8 cellular contexts compared by ENCODE assay signal in the genomic region with DNA sequence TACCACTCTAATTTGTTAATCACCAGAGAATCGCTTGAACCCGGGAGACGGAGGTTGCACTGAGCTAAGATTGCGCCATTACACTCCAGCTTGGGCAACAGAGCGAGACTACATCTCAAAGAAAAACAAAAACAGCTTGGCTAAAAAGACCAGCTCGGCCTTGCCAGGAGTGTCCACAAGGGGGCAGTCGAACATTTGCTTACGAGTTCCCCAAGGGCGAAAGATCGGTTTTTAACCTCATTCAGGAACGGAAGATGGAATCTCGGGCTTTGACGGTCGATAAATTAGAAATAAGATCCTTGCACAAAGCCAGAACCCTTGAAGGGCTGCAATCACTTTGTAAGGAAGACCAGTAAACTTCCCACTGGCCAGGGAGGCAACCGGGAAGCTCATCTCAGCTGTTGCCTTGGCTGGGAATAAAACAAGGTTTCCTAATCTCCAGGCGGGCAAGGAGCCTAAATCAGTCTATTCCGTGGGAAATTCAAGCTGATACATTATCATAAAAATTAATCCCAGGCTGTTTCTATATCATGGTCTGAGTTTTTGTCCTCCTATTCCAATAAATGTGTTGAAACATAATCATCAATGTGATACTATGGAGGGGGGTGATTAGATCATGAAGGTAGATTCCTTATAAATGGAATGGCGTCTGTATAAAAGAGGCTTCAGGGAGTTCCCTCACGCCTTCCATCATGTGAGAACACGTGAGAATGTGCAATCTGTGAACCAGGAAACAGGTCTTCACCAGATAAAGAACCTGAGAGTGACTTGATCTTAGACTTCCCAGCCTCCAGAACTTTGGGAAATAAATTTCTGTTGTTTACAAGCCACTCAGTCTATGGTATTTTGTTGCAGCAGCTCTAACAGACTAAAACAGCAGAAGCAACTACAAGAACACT. TPM values are rescaled to one million over a fixed set of nuclear protein-coding genes. Genes with fewer than 3 reads are reported as not detected.
A peak's percentile ranks its signal among the peaks of the same experiment; 100 is the strongest.
DNase-seq lines count a peak whose midpoint lies in the region; ATAC-seq and TF ChIP-seq lines count a peak whose summit lies in the region.

No MANE protein-coding gene starts in this region.

- no peaks in the 10 kb centered on the region for H3K27me3 Mint-ChIP-seq in activated T-helper 17 cell treated with anti-CD3 and anti-CD28 coated beads, Interleukin-2, amount 50 U/mL, for 72 hours
- H3K27me3 Mint-ChIP-seq in neural crest cell (ENCODE audit: low read depth) = peaks cover 14% of the 10 kb centered on the region

- peak overlapping the region; percentile 47 for H3K4me3 Mint-ChIP-seq in activated T-helper 17 cell treated with anti-CD3 and anti-CD28 coated beads, Interleukin-2, amount 50 U/mL, for 72 hours
- H3K4me3 Mint-ChIP-seq in neural crest cell = peak overlapping the region; percentile 1

- no peaks in the 10 kb centered on the region for H3K9me3 Mint-ChIP-seq in activated T-helper 17 cell treated with anti-CD3 and anti-CD28 coated beads, Interleukin-2, amount 50 U/mL, for 72 hours
- H3K9me3 Mint-ChIP-seq in neural crest cell = no peaks in the 10 kb centered on the region

- no peaks in the 10 kb centered on the region for H3K36me3 Mint-ChIP-seq in activated T-helper 17 cell treated with anti-CD3 and anti-CD28 coated beads, Interleukin-2, amount 50 U/mL, for 72 hours (ENCODE audit: low read depth)
- H3K36me3 Mint-ChIP-seq in neural crest cell (ENCODE audit: low read depth) = no peaks in the 10 kb centered on the region

- TF ChIP-seq CTCF in LNCaP clone FGC (IDR thresholded peaks at IDR 0.05; ENCODE audit: control insufficient read depth, extremely low read depth, insufficient read depth) (peak; percentile 93), fibroblast of the aortic adventitia (IDR thresholded peaks at IDR 0.05; ENCODE audit: insufficient read depth, low read length) (peak; percentile 97), neural crest cell (conservative IDR thresholded peaks at IDR 0.05) (peak; percentile 94)

- H3K4me3 ChIP-seq in LNCaP clone FGC (ENCODE audit: low read depth, low read length) (peak overlapping the region; percentile 21; the same call in 1 of the 2 replicates), fibroblast of the aortic adventitia (ENCODE audit: low read depth, low read length) (peak overlapping the region; percentile 36)

- H3K27ac Mint-ChIP-seq in activated T-helper 17 cell treated with anti-CD3 and anti-CD28 coated beads, Interleukin-2, amount 50 U/mL, for 72 hours = peak overlapping the region; percentile 9
- no peak overlapping the region for H3K27ac Mint-ChIP-seq in neural crest cell (ENCODE audit: unreplicated experiment)

- peak; percentile 78 for ATAC-seq in activated T-helper 17 cell treated with anti-CD3 and anti-CD28 coated beads, Interleukin-2, amount 50 U/mL, for 72 hours (replicated peaks)
- peak; percentile 75 for ATAC-seq in stimulated activated naive CD8-positive, alpha-beta T cell treated with anti-CD3 and anti-CD28 coated beads, Interleukin-15, Interleukin-2, amounts not matched to agents 100 U/mL and 50 U/mL, for 24 hours
- ATAC-seq in HG03159 (IDR thresholded peaks at IDR 0.05; ENCODE audit: unreplicated experiment) = no peak

- H3K4me1 Mint-ChIP-seq in activated T-helper 17 cell treated with anti-CD3 and anti-CD28 coated beads, Interleukin-2, amount 50 U/mL, for 72 hours = peaks cover 6% of the 10 kb centered on the region
- H3K4me1 Mint-ChIP-seq in neural crest cell = peaks cover 6% of the 10 kb centered on the region

- DNase-seq in DMS114 treated with DMSO at 0.1 percent for 48 hours (lab: John Stamatoyannopoulos, UW; ENCODE audit: unreplicated experiment) (peak; percentile 79), LNCaP clone FGC (ENCODE audit: low read depth) (peak; percentile 34), RKO (ENCODE audit: low spot score) (peak; percentile 81), fibroblast of the aortic adventitia (ENCODE audit: low read depth) (peak; percentile 90), neural crest cell (ENCODE audit: low read depth, low spot score) (peak; percentile 97)
- DNase-seq in stimulated activated naive CD8-positive, alpha-beta T cell treated with anti-CD3 and anti-CD28 coated beads, Interleukin-15, Interleukin-2, amounts not matched to agents 100 U/mL and 50 U/mL, for 24 hours = peak; percentile 88

RNA-seq across cellular contexts. Expression of a gene that starts 14.9 kb away (rescaled TPM):
- total RNA-seq in activated T-helper 17 cell treated with anti-CD3 and anti-CD28 coated beads, Interleukin-2, amount 50 U/mL, for 72 hours = 1 to 10 TPM; 7.6 to 9.1 TPM
- total RNA-seq in fibroblast of the aortic adventitia (ENCODE audit: low replicate concordance) = 0.36 TPM in 1 of 2 replicates, not detected in the other
- total RNA-seq in neural crest cell = 38.7 and 39.5 TPM in 2 replicates

RNA-seq across cellular contexts. Expression of a gene that starts 34.4 kb away (rescaled TPM):
- under 1 TPM; 0.21 to 0.28 TPM for total RNA-seq in activated T-helper 17 cell treated with anti-CD3 and anti-CD28 coated beads, Interleukin-2, amount 50 U/mL, for 72 hours
- total RNA-seq in fibroblast of the aortic adventitia (ENCODE audit: low replicate concordance) (0.18 TPM in 1 of 2 replicates, not detected in the other), neural crest cell (0.14 and 0.63 TPM in 2 replicates)

RNA-seq across cellular contexts. Expression of a gene that starts 39.0 kb away (rescaled TPM):
- total RNA-seq in activated T-helper 17 cell treated with anti-CD3 and anti-CD28 coated beads, Interleukin-2, amount 50 U/mL, for 72 hours = 10 to 100 TPM in 1 of 2 donors, 1 to 10 TPM in 1; 7.7 to 12.9 TPM
- 21.5 and 36.3 TPM in 2 replicates for total RNA-seq in fibroblast of the aortic adventitia (ENCODE audit: low replicate concordance)
- 43.3 and 43.8 TPM in 2 replicates for total RNA-seq in neural crest cell

RNA-seq across cellular contexts. Expression of a gene that starts 41.5 kb away (rescaled TPM):
- 10 to 100 TPM; 21.6 to 41.7 TPM for total RNA-seq in activated T-helper 17 cell treated with anti-CD3 and anti-CD28 coated beads, Interleukin-2, amount 50 U/mL, for 72 hours
- total RNA-seq in fibroblast of the aortic adventitia (ENCODE audit: low replicate concordance) = 22.6 and 38.5 TPM in 2 replicates
- 40.2 and 49.0 TPM in 2 replicates for total RNA-seq in neural crest cell

RNA-seq across cellular contexts. Expression of a gene that starts 50.2 kb away (rescaled TPM):
- total RNA-seq in activated T-helper 17 cell treated with anti-CD3 and anti-CD28 coated beads, Interleukin-2, amount 50 U/mL, for 72 hours = 1 to 10 TPM; 1.6 to 3.4 TPM
- total RNA-seq in fibroblast of the aortic adventitia (ENCODE audit: low replicate concordance) = 10.1 and 45.3 TPM in 2 replicates
- 3.7 and 4.3 TPM in 2 replicates for total RNA-seq in neural crest cell

Comparison
In these comparisons a context has a peak if more than half of its experiments do, and no peak if none do; other contexts are left out.
1. DNase-seq: peak in every context shown above with its lines; median percentile 97 in neural crest cell; 90 in fibroblast of the aortic adventitia; 88 in stimulated activated naive CD8-positive, alpha-beta T cell treated with anti-CD3 and anti-CD28 coated beads, Interleukin-15, Interleukin-2, amounts not matched to agents 100 U/mL and 50 U/mL, for 24 hours; 81 in RKO; 79 in DMS114 treated with DMSO at 0.1 percent for 48 hours; 34 in LNCaP clone FGC.